Comparison of ENCODE assay signal across 14 cellular contexts in the genomic region with DNA sequence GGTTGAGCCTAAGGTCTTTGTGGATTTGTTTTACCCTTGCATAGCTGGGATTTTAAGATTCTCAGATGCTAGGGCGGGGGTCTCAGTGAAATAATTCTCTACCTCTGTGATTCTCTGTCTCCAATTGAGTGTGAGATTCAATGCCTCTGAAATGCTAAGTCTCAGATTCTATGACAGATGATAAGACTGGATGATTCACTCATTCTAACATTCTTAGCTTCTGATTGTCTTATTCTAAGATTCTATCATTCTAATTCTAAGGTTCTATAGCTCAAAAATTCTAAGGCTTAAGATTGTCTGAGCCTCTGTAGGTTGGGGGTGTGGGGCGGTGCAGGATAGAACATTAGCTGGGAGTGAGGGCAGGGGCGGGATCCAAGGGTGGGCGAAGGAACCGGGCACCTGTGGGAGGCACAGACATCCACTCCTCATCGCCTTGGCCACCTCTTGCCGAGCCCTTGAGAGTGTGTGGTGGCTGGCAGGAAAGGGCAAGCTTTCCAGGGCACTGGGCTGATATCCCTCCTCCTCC. TPM values are rescaled to one million over a fixed set of nuclear protein-coding genes. Genes with fewer than 3 reads are reported as not detected.
"Had no signal": no experiment of that assay in that cellular context is flagged by ENCODE, and none has a peak within 500 bp of the region (broad histone marks: within the 10 kb centered on the region; RNA-seq: fewer than 3 reads in every experiment).

No MANE protein-coding gene starts in this region.

- H3K4me3 ChIP-seq: body of pancreas, left ventricle myocardium inferior, neural progenitor cell, ovary, stomach had no signal

- H3K27ac ChIP-seq: body of pancreas, epithelial cell of prostate, left ventricle myocardium inferior, neural progenitor cell, ovary, stomach, WERI-Rb-1 had no signal

- H3K27me3 ChIP-seq: body of pancreas, neural progenitor cell, ovary, stomach had no signal

- DNase-seq: activated CD4-positive, alpha-beta memory T cell treated with anti-CD3 and anti-CD28 coated beads, Interleukin-2, amount 10 ng/mL, durations not matched to agents 7 days and 5 days; activated naive CD4-positive, alpha-beta T cell treated with anti-CD3 and anti-CD28 coated beads, Interleukin-2, amount 10 ng/mL, durations not matched to agents 7 days and 5 days; activated T-cell treated with anti-CD3 and anti-CD28 coated beads, Interleukin-2, amount 50 U/mL, for 24 hours; body of pancreas; effector memory CD8-positive, alpha-beta T cell; foreskin melanocyte; left ventricle myocardium inferior; naive B cell; ovary; stomach; WERI-Rb-1 had no signal

- ATAC-seq: body of pancreas; effector memory CD8-positive, alpha-beta T cell; sciatic nerve had no signal

RNA-seq across cellular contexts. Expression of a gene that starts 30.8 kb away (rescaled TPM):
- total RNA-seq: activated CD4-positive, alpha-beta memory T cell treated with anti-CD3 and anti-CD28 coated beads, Interleukin-2, amount 10 ng/mL, durations not matched to agents 7 days and 5 days had no signal
